In genomic region chrX:132023117-132023895, GRCh38 we compare ENCODE assay signal across 8 cellular contexts. TPM values are rescaled to one million over a fixed set of nuclear protein-coding genes. Genes with fewer than 3 reads are reported as not detected.
DNase-seq lines count a peak whose midpoint lies in the region; ATAC-seq, FAIRE-seq and TF ChIP-seq lines count a peak whose summit lies in the region.

TSS of gene STK26 (plus strand) at chrX:132023302. CDS start at chrX:132023618, 316 bp downstream.

- H3K9ac ChIP-seq in GM23248 (peak within 1 kb of the TSS; percentile 66), Karpas-422 (ENCODE audit: low read length) (peak within 1 kb of the TSS; percentile 82)

- WGBS in GM23248 (ENCODE audit: low coverage in 1 of 2, low lambda C conversion rate in 2 of 2, missing lambda C conversion rate in 2 of 2), 2 experiments = 4 to 16% methylated on average over 15 to 29 of the region's 65 CpGs

- TF ChIP-seq CTCF in cardiac muscle cell (IDR thresholded peaks at IDR 0.05; ENCODE audit: low read depth, low read length) (no peak), progenitor cell of endocrine pancreas (IDR thresholded peaks at IDR 0.05; ENCODE audit: unreplicated experiment) (no peak)

- in situ Hi-C loops in GM23248 (cut with MboI) = no loop called here

- H3K27ac ChIP-seq in GM23248 (no peak within 1 kb of the TSS), Karpas-422 (ENCODE audit: low read length) (peak within 1 kb of the TSS; percentile 53), cardiac muscle cell (peak within 1 kb of the TSS; percentile 90)

- no peaks in the 10 kb centered on the region for H3K27me3 Mint-ChIP-seq in progenitor cell of endocrine pancreas

- peak within 1 kb of the TSS; percentile 83 for H2AFZ ChIP-seq in GM23248
- H2AFZ ChIP-seq in Karpas-422 (ENCODE audit: low read length) = peak within 1 kb of the TSS; percentile 40; the same call in 1 of the 2 replicates

- peak; percentile 93 for ATAC-seq in SK-N-SH treated with all-trans-retinoic acid at 6 μM for 48 hours
- ATAC-seq in activated naive CD4-positive, alpha-beta T cell treated with anti-CD3 and anti-CD28 coated beads, Interleukin-2, amount 50 U/mL, for 72 hours = peak; percentile 66 to 87

- H3K27me3 ChIP-seq in GM23248 (replicated peaks; ENCODE audit: insufficient read depth) (no peaks in the 10 kb centered on the region), Karpas-422 (ENCODE audit: low read length) (no peaks in the 10 kb centered on the region), cardiac muscle cell (no peaks in the 10 kb centered on the region)

- H3K36me3 ChIP-seq in GM23248 (ENCODE audit: low read depth) (no peaks in the 10 kb centered on the region), Karpas-422 (ENCODE audit: insufficient read depth, low read length) (0 out of 2 replicates have a peak, but pooled peaks cover 3% of the 10 kb centered on the region), cardiac muscle cell (no peaks in the 10 kb centered on the region)

- DNase-seq in GF-D8 (lab: John Stamatoyannopoulos, UW) = peak; percentile 47
- DNase-seq in GM23248 = peak; percentile 65
- peak; percentile 89 for DNase-seq in Karpas-422
- peak; percentile 73 to 76 for DNase-seq in activated naive CD4-positive, alpha-beta T cell treated with anti-CD3 and anti-CD28 coated beads, Interleukin-2, amount 50 U/mL, for 72 hours (ENCODE audit: low spot score in 2 of 2)
- peak; percentile 75 to 89 for DNase-seq in cardiac muscle cell (ENCODE audit: low read depth in 1 of 2, low spot score in 1 of 2)
- DNase-seq in progenitor cell of endocrine pancreas (ENCODE audit: low spot score, unreplicated experiment) = peak; percentile 79
- DNase-seq in urothelium cell line (ENCODE audit: low spot score) = peak; percentile 67

- no peaks in the 10 kb centered on the region for H3K4me1 ChIP-seq in GM23248 (ENCODE audit: insufficient read depth)
- peaks cover 21% of the 10 kb centered on the region for H3K4me1 ChIP-seq in Karpas-422 (ENCODE audit: low read length)
- H3K4me1 ChIP-seq in cardiac muscle cell (ENCODE audit: low read depth) = peaks cover 22% of the 10 kb centered on the region

- H3K9me3 ChIP-seq in GM23248 (ENCODE audit: low read depth) = no peaks in the 10 kb centered on the region
- no peaks in the 10 kb centered on the region for H3K9me3 ChIP-seq in Karpas-422 (ENCODE audit: low read length)
- H3K9me3 ChIP-seq in cardiac muscle cell (ENCODE audit: low read depth) = no peaks in the 10 kb centered on the region

- H3K4me2 ChIP-seq in GM23248 (ENCODE audit: unreplicated experiment) (peak within 1 kb of the TSS; percentile 78), Karpas-422 (ENCODE audit: low read depth, low read length, poor library complexity, severe bottlenecking) (peak within 1 kb of the TSS; percentile 68)

- H3K79me2 ChIP-seq in GM23248 (ENCODE audit: insufficient read depth) (no peaks in the 10 kb centered on the region), Karpas-422 (ENCODE audit: low read length) (peaks cover 46% of the 10 kb centered on the region)

- FAIRE-seq in urothelium cell line (lab: Jason Lieb, UNC) = no peak

- H3K9me3 Mint-ChIP-seq in activated naive CD4-positive, alpha-beta T cell treated with anti-CD3 and anti-CD28 coated beads, Interleukin-2, amount 50 U/mL, for 72 hours = no peaks in the 10 kb centered on the region
- H3K9me3 Mint-ChIP-seq in progenitor cell of endocrine pancreas (ENCODE audit: low read depth) = no peaks in the 10 kb centered on the region

- peak within 1 kb of the TSS; percentile 98 for H3K4me3 Mint-ChIP-seq in progenitor cell of endocrine pancreas (ENCODE audit: low read depth)

- peaks cover 43% of the 10 kb centered on the region for H3K4me1 Mint-ChIP-seq in progenitor cell of endocrine pancreas (ENCODE audit: low read depth)

- H3K4me3 ChIP-seq in GM23248 (peak within 1 kb of the TSS; percentile 70), Karpas-422 (ENCODE audit: low read length) (peak within 1 kb of the TSS; percentile 78), cardiac muscle cell (peak within 1 kb of the TSS; percentile 80)

- H3K9me2 ChIP-seq in GM23248 (ENCODE audit: insufficient read depth) (no peaks in the 10 kb centered on the region), Karpas-422 (replicated peaks; ENCODE audit: insufficient read depth, low read length) (no peaks in the 10 kb centered on the region)

- H3K36me3 Mint-ChIP-seq in activated naive CD4-positive, alpha-beta T cell treated with anti-CD3 and anti-CD28 coated beads, Interleukin-2, amount 50 U/mL, for 72 hours = peaks cover 9 to 17% of the 10 kb centered on the region in 2 donors
- H3K36me3 Mint-ChIP-seq in progenitor cell of endocrine pancreas (ENCODE audit: insufficient read depth) = peaks cover 8% of the 10 kb centered on the region

- no peaks in the 10 kb centered on the region for H3F3A ChIP-seq in GM23248 (ENCODE audit: insufficient read depth)

- H4K20me1 ChIP-seq in GM23248 (ENCODE audit: insufficient read depth) (no peaks in the 10 kb centered on the region), Karpas-422 (ENCODE audit: insufficient read depth, low read depth, low read length) (no peaks in the 10 kb centered on the region)

- peak within 1 kb of the TSS; percentile 84 to 98 for H3K27ac Mint-ChIP-seq in activated naive CD4-positive, alpha-beta T cell treated with anti-CD3 and anti-CD28 coated beads, Interleukin-2, amount 50 U/mL, for 72 hours
- H3K27ac Mint-ChIP-seq in progenitor cell of endocrine pancreas = peak within 1 kb of the TSS; percentile 98

TF ChIP-seq in SK-N-SH treated with all-trans-retinoic acid at 6 μM for 48 hours, 23 proteins besides CTCF, POLR2A, EP300 and RAD21:
- TF ChIP-seq POU6F1 (CRISPR knock-in tag; IDR thresholded peaks at IDR 0.05; ENCODE audit: borderline replicate concordance, low read depth) = no peak
- no peak for TF ChIP-seq ZFP30 (CRISPR knock-in tag; IDR thresholded peaks at IDR 0.05)
- no peak for TF ChIP-seq ZNF70 (CRISPR knock-in tag; IDR thresholded peaks at IDR 0.05)
- no peak for TF ChIP-seq ISL1 (CRISPR knock-in tag; IDR thresholded peaks at IDR 0.05)
- no peak for TF ChIP-seq ZNF8 (CRISPR knock-in tag; IDR thresholded peaks at IDR 0.05)
- no peak for TF ChIP-seq ZC3H10 (CRISPR knock-in tag; IDR thresholded peaks at IDR 0.05)
- no peak for TF ChIP-seq TSHZ2 (CRISPR knock-in tag; IDR thresholded peaks at IDR 0.05)

RNA-seq across cellular contexts. Expression of gene STK26, which starts in this region (rescaled TPM):
- total RNA-seq in GM23248 (2014; rRNA removed; shearing (Covaris generic)) = 1.0 and 1.1 TPM in 2 replicates
- polyA plus RNA-seq in GM23248 (2016; fragmentation: Nextera tagmentation; extraction: Ambion mirVana) = 0.74 and 1.1 TPM in 2 replicates
- total RNA-seq in Karpas-422 (2014; rRNA removed; shearing (Covaris generic); ENCODE audit: low replicate concordance) = 34.3 and 49.5 TPM in 2 replicates
- 10 to 100 TPM; 60.0 to 80.5 TPM for total RNA-seq in activated naive CD4-positive, alpha-beta T cell treated with anti-CD3 and anti-CD28 coated beads, Interleukin-2, amount 50 U/mL, for 72 hours
- total RNA-seq in cardiac muscle cell = 95.5 and 112 TPM in 2 replicates
- 86.1 and 135 TPM in 2 replicates for polyA plus RNA-seq in cardiac muscle cell
- 65.2 and 69.7 TPM in 2 replicates for total RNA-seq in progenitor cell of endocrine pancreas

Comparison
In these comparisons a context has a peak if more than half of its experiments do, and no peak if none do; other contexts are left out.
1. RNA of gene STK26 (total RNA-seq): 95.5 to 112 TPM in cardiac muscle cell, 60.0 to 80.5 TPM in activated naive CD4-positive, alpha-beta T cell treated with anti-CD3 and anti-CD28 coated beads, Interleukin-2, amount 50 U/mL, for 72 hours, 65.2 to 69.7 TPM in progenitor cell of endocrine pancreas and 34.3 to 49.5 TPM in Karpas-422; 1.0 to 1.1 TPM in GM23248; every median in the first group is over 10 times any median in the second.
2. RNA of gene STK26 (polyA plus RNA-seq): 86.1 to 135 TPM in cardiac muscle cell; 0.74 to 1.1 TPM in GM23248; every median in the first group is over 10 times any median in the second.
3. Peak in every context shown above with its lines, with median percentiles within 50 percentile points of each other: DNase-seq and H3K4me3 ChIP-seq.